Comparison of ENCODE assay signal across 1 cellular context in the genomic region with DNA sequence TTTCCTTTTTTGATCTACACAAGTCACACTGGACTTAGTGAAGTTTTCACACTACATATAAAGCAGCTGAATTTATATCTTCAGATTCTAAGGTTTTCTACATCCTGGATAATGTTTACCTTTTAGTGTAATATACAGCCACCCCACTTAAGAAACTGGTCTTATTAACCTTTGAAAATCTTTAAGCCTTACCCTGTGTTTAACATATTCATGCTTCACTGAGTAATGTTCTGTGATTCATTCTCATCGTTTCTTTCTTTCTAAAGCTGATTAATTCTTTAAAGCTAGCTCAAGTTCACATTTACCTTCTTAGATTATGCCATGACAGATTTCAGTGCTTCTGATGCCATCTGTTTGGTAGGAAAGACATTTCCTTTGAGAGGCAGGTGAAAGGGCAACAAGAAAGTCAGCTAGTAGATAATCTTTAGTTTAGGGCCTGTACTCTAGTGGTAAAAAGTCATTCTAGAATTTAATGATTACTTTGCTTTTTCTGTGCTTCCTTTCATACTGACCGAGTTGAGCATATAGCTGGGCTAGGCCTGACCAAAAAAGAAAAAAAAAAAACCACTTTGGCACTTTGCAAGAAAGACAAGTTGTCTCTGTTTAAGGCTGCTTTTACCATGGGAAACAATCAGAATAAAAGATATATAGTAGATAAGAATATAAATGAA.
TF ChIP-seq lines count a peak whose summit lies in the region.

No MANE protein-coding gene starts in this region.

TF ChIP-seq in GM23338, 12 proteins besides CTCF, POLR2A, EP300 and RAD21 (continued from another document):
- TF ChIP-seq, protein P1, sequence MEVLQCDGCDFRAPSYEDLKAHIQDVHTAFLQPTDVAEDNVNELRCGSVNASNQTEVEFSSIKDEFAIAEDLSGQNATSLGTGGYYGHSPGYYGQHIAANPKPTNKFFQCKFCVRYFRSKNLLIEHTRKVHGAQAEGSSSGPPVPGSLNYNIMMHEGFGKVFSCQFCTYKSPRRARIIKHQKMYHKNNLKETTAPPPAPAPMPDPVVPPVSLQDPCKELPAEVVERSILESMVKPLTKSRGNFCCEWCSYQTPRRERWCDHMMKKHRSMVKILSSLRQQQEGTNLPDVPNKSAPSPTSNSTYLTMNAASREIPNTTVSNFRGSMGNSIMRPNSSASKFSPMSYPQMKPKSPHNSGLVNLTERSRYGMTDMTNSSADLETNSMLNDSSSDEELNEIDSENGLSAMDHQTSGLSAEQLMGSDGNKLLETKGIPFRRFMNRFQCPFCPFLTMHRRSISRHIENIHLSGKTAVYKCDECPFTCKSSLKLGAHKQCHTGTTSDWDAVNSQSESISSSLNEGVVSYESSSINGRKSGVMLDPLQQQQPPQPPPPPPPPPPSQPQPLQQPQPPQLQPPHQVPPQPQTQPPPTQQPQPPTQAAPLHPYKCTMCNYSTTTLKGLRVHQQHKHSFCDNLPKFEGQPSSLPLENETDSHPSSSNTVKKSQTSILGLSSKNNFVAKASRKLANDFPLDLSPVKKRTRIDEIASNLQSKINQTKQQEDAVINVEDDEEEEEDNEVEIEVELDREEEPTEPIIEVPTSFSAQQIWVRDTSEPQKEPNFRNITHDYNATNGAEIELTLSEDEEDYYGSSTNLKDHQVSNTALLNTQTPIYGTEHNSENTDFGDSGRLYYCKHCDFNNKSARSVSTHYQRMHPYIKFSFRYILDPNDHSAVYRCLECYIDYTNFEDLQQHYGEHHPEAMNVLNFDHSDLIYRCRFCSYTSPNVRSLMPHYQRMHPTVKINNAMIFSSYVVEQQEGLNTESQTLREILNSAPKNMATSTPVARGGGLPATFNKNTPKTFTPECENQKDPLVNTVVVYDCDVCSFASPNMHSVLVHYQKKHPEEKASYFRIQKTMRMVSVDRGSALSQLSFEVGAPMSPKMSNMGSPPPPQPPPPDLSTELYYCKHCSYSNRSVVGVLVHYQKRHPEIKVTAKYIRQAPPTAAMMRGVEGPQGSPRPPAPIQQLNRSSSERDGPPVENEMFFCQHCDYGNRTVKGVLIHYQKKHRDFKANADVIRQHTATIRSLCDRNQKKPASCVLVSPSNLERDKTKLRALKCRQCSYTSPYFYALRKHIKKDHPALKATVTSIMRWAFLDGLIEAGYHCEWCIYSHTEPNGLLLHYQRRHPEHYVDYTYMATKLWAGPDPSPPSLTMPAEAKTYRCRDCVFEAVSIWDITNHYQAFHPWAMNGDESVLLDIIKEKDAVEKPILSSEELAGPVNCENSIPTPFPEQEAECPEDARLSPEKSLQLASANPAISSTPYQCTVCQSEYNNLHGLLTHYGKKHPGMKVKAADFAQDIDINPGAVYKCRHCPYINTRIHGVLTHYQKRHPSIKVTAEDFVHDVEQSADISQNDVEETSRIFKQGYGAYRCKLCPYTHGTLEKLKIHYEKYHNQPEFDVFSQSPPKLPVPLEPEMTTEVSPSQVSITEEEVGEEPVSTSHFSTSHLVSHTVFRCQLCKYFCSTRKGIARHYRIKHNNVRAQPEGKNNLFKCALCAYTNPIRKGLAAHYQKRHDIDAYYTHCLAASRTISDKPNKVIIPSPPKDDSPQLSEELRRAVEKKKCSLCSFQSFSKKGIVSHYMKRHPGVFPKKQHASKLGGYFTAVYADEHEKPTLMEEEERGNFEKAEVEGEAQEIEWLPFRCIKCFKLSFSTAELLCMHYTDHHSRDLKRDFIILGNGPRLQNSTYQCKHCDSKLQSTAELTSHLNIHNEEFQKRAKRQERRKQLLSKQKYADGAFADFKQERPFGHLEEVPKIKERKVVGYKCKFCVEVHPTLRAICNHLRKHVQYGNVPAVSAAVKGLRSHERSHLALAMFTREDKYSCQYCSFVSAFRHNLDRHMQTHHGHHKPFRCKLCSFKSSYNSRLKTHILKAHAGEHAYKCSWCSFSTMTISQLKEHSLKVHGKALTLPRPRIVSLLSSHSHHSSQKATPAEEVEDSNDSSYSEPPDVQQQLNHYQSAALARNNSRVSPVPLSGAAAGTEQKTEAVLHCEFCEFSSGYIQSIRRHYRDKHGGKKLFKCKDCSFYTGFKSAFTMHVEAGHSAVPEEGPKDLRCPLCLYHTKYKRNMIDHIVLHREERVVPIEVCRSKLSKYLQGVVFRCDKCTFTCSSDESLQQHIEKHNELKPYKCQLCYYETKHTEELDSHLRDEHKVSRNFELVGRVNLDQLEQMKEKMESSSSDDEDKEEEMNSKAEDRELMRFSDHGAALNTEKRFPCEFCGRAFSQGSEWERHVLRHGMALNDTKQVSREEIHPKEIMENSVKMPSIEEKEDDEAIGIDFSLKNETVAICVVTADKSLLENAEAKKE (CRISPR knock-in tag; IDR thresholded peaks at IDR 0.05) = no peak
- TF ChIP-seq NANOG (IDR thresholded peaks at IDR 0.05; ENCODE audit: borderline replicate concordance) (no peak), JUNB (IDR thresholded peaks at IDR 0.05; ENCODE audit: unreplicated experiment) (no peak), STAT1 (IDR thresholded peaks at IDR 0.05; ENCODE audit: unreplicated experiment) (no peak), ZNF331 (CRISPR knock-in tag; IDR thresholded peaks at IDR 0.05; ENCODE audit: low read depth) (no peak), EZH2phosphoT487 (IDR thresholded peaks at IDR 0.05; ENCODE audit: unreplicated experiment) (no peak)
